Comparison of ENCODE assay signal across 8 cellular contexts in the genomic region with DNA sequence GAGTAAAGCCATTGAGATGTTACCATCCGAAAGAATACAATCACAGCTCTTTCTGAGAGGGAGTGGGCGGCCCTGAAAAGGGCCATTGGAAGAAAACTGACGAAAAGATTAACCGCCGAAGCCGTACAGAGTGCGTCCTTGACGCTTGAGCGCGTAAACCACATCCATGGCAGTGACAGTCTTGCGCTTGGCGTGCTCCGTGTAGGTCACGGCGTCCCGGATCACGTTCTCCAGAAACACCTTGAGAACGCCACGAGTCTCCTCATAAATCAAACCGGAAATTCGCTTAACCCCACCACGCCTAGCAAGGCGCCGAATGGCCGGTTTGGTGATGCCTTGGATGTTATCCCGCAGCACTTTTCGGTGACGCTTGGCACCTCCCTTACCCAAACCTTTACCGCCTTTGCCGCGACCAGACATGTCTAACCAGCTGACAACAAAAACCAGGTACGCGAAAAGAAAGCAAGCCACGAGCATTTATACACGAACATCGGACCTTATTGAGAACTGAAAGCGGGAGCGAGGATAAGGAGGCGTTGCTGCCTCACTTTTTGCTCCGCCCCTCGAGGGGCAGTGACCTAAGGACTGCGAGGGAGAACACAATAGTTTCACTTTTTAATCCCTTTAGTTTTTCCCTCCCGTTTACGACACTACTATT.
DNase-seq lines count a peak whose midpoint lies in the region; TF ChIP-seq lines count a peak whose summit lies in the region.

No MANE protein-coding gene starts in this region.

- no peak overlapping the region for H2AK5ac ChIP-seq in H9 (ENCODE audit: insufficient read length, low read length)

- H3K4me3 Mint-ChIP-seq in H9 (peak overlapping the region; percentile 87 to 96), neural progenitor cell (peak overlapping the region; percentile 97)

- H3K79me2 ChIP-seq in H9 (ENCODE audit: insufficient read depth, low read length) (no peaks in the 10 kb centered on the region), MM.1S (ENCODE audit: low read length) (no peaks in the 10 kb centered on the region), neural progenitor cell (ENCODE audit: low read depth) (peaks cover 5% of the 10 kb centered on the region)

- no CpG with 5 or more reads among the region's 44 CpGs for WGBS in H9 (ENCODE audit: extremely low coverage, insufficient read length, low lambda C conversion rate)
- 0% methylated on average over 37 of the region's 44 CpGs for WGBS in suprapubic skin

- H4K8ac ChIP-seq in H9 (replicated peaks; ENCODE audit: insufficient read length, low read depth, low read length): no peak overlapping the region

- H3K4me2 ChIP-seq in H9 (ENCODE audit: insufficient read depth, insufficient read length, low read length) (peak overlapping the region; percentile 82), MM.1S (ENCODE audit: low read depth, low read length) (peak overlapping the region; percentile 91), neural progenitor cell (peak overlapping the region; percentile 84)

- H4K91ac ChIP-seq in H9 (ENCODE audit: insufficient read length, low read depth, low read length): no peak overlapping the region

- no peak overlapping the region for H3K4ac ChIP-seq in H9 (ENCODE audit: low read depth, low read length)

- no peaks in the 10 kb centered on the region; a peak in 1 of 5 replicates for H3K9me3 Mint-ChIP-seq in H9
- H3K9me3 Mint-ChIP-seq in neural progenitor cell: no peaks in the 10 kb centered on the region

- no peak overlapping the region for H3K56ac ChIP-seq in H9 (ENCODE audit: insufficient read length, low read depth, low read length)

- H3K27me3 Mint-ChIP-seq in H9 (ENCODE audit: low read depth): no peaks in the 10 kb centered on the region; the same call in 1 of the 2 replicates
- peaks cover 8% of the 10 kb centered on the region for H3K27me3 Mint-ChIP-seq in neural progenitor cell (ENCODE audit: insufficient read depth, low read depth)

- H3K27me3 ChIP-seq in H9 (ENCODE audit: insufficient read depth, low read length) (no peaks in the 10 kb centered on the region), MM.1S (replicated peaks; ENCODE audit: insufficient read depth, low read length) (no peaks in the 10 kb centered on the region), neural progenitor cell (no peaks in the 10 kb centered on the region), suprapubic skin (no peaks in the 10 kb centered on the region)

- TF ChIP-seq POLR2A in suprapubic skin (IDR thresholded peaks at IDR 0.05): peak in 1 of 2 donors; percentile 81

- no peaks in the 10 kb centered on the region for H3K36me3 ChIP-seq in MM.1S (replicated peaks; ENCODE audit: insufficient read depth, low read length)
- no peaks in the 10 kb centered on the region for H3K36me3 ChIP-seq in neural progenitor cell
- no peaks in the 10 kb centered on the region for H3K36me3 ChIP-seq in suprapubic skin

- H3K27ac Mint-ChIP-seq in H9: peak overlapping the region; percentile 96 to 99 (median 99)
- peak overlapping the region; percentile 99 for H3K27ac Mint-ChIP-seq in neural progenitor cell

- peak overlapping the region; percentile 13 for H3K14ac ChIP-seq in H9 (ENCODE audit: insufficient read depth, low read length)

- H3K9me2 ChIP-seq in MM.1S (replicated peaks; ENCODE audit: insufficient read depth, low read length): no peaks in the 10 kb centered on the region

- H3K27ac ChIP-seq in H9 (ENCODE audit: insufficient read length, low read depth, low read length): peak overlapping the region; percentile 96
- peak overlapping the region; percentile 98 for H3K27ac ChIP-seq in MM.1S (ENCODE audit: low read length)
- H3K27ac ChIP-seq in neural progenitor cell: peak overlapping the region; percentile 57
- H3K27ac ChIP-seq in suprapubic skin: peak overlapping the region; percentile 85

- no peak overlapping the region for H3K23ac ChIP-seq in H9 (ENCODE audit: insufficient read length, low read depth, low read length)

- no peaks in the 10 kb centered on the region; the same call in 1 of the 2 replicates for H3K4me1 ChIP-seq in H9 (ENCODE audit: insufficient read depth, low read length)
- H3K4me1 ChIP-seq in MM.1S (ENCODE audit: low read length): peaks cover 29% of the 10 kb centered on the region
- H3K4me1 ChIP-seq in neural progenitor cell: peaks cover 51% of the 10 kb centered on the region
- peaks cover 30% of the 10 kb centered on the region for H3K4me1 ChIP-seq in suprapubic skin

- H3K18ac ChIP-seq in H9 (ENCODE audit: insufficient read length, low read depth, low read length): no peak overlapping the region

- no peaks in the 10 kb centered on the region for H3K9me3 ChIP-seq in H9 (ENCODE audit: control insufficient read depth, low read depth, low read length)
- H3K9me3 ChIP-seq in MM.1S (replicated peaks; ENCODE audit: insufficient read depth, low read length): no peaks in the 10 kb centered on the region
- no peaks in the 10 kb centered on the region for H3K9me3 ChIP-seq in neural progenitor cell (ENCODE audit: low read depth)
- H3K9me3 ChIP-seq in suprapubic skin: no peaks in the 10 kb centered on the region

- H4K20me1 ChIP-seq in H9 (ENCODE audit: control insufficient read depth, insufficient read depth, insufficient read length) (no peaks in the 10 kb centered on the region), MM.1S (ENCODE audit: insufficient read depth, low read length) (no peaks in the 10 kb centered on the region), neural progenitor cell (ENCODE audit: low read depth) (peaks cover 7% of the 10 kb centered on the region)

- H3K23me2 ChIP-seq in H9 (ENCODE audit: insufficient read length, low read depth, low read length, poor library complexity, severe bottlenecking): peaks cover 6% of the 10 kb centered on the region

- H4K5ac ChIP-seq in H9 (ENCODE audit: insufficient read length, low read depth, low read length): no peak overlapping the region

- no peak overlapping the region for H2BK15ac ChIP-seq in H9 (ENCODE audit: low read depth, low read length)

- DNase-seq in ELF-1 (ENCODE audit: low read depth, low spot score): peak; percentile 96
- peak; percentile 93 for DNase-seq in H9
- peak; percentile 98 for DNase-seq in MM.1S
- DNase-seq in SHP77 (lab: John Stamatoyannopoulos, UW): peak; percentile 91 to 95
- DNase-seq in activated effector memory CD4-positive, alpha-beta T cell treated with anti-CD3 and anti-CD28 coated beads, Interleukin-2, amount 50 U/mL, for 16 hours: peak; percentile 93
- peak; percentile 97 for DNase-seq in fibroblast of the conjunctiva (ENCODE audit: low read depth)
- DNase-seq in neural progenitor cell (ENCODE audit: low spot score): peak; percentile 92
- DNase-seq in suprapubic skin (ENCODE audit: low spot score in 2 of 2): peak; percentile 93

- H3K9ac ChIP-seq in H9 (ENCODE audit: extremely low read depth, insufficient read length, low read length) (peak overlapping the region; percentile 79), MM.1S (ENCODE audit: low read length) (peak overlapping the region; percentile 88), neural progenitor cell (no peak overlapping the region)

- peaks cover 72 to 74% of the 10 kb centered on the region in 2 experiments for H3K4me1 Mint-ChIP-seq in H9
- peaks cover 79% of the 10 kb centered on the region for H3K4me1 Mint-ChIP-seq in neural progenitor cell

- H3F3A ChIP-seq in MM.1S (ENCODE audit: insufficient read depth, low read length) (peaks cover 49% of the 10 kb centered on the region), neural progenitor cell (ENCODE audit: low read depth) (peaks cover 76% of the 10 kb centered on the region)

- H3K36me3 Mint-ChIP-seq in H9 (ENCODE audit: insufficient read depth in 1 of 3, low read depth in 3 of 3) (no peaks in the 10 kb centered on the region), neural progenitor cell (peaks cover 2% of the 10 kb centered on the region)

- H2AFZ ChIP-seq in H9 (ENCODE audit: low read length) (no peak overlapping the region), MM.1S (ENCODE audit: low read length) (peak overlapping the region; percentile 19; the same call in 1 of the 2 replicates), neural progenitor cell (replicated peaks) (no peak overlapping the region)

- no peak overlapping the region for H2BK20ac ChIP-seq in H9 (ENCODE audit: low read depth, low read length, poor library complexity, severe bottlenecking)

- H3T11ph ChIP-seq in H9 (ENCODE audit: low read length): no peak overlapping the region

- no peak overlapping the region for H2BK12ac ChIP-seq in H9 (ENCODE audit: insufficient read length, low read depth, low read length)

- H3K79me1 ChIP-seq in H9 (ENCODE audit: insufficient read depth, low read depth, low read length, poor library complexity, severe bottlenecking): no peaks in the 10 kb centered on the region

- no peak overlapping the region for H2BK120ac ChIP-seq in H9 (ENCODE audit: low read depth, low read length, poor library complexity, severe bottlenecking)

- H3K4me3 ChIP-seq in MM.1S (ENCODE audit: low read length) (peak overlapping the region; percentile 61), neural progenitor cell (peak overlapping the region; percentile 64), suprapubic skin (peak overlapping the region; percentile 69)

- no peak overlapping the region for H2BK5ac ChIP-seq in H9 (ENCODE audit: insufficient read length, low read length)

- TF ChIP-seq CTCF in H9 (conservative IDR thresholded peaks at IDR 0.05) (no peak), MM.1S (IDR thresholded peaks at IDR 0.05; ENCODE audit: low read length) (no peak), neural progenitor cell (IDR thresholded peaks at IDR 0.05) (no peak), suprapubic skin (IDR thresholded peaks at IDR 0.05) (no peak)

- TF ChIP-seq EP300 in suprapubic skin (IDR thresholded peaks at IDR 0.05): no peak

Comparison
In these comparisons a context has a peak if more than half of its experiments do, and no peak if none do; other contexts are left out.
1. Peak in every context shown above with its lines: DNase-seq, H3K4me3 ChIP-seq and H3K27ac ChIP-seq.